ENCODE assay signal across 11 cellular contexts in the genomic region with DNA sequence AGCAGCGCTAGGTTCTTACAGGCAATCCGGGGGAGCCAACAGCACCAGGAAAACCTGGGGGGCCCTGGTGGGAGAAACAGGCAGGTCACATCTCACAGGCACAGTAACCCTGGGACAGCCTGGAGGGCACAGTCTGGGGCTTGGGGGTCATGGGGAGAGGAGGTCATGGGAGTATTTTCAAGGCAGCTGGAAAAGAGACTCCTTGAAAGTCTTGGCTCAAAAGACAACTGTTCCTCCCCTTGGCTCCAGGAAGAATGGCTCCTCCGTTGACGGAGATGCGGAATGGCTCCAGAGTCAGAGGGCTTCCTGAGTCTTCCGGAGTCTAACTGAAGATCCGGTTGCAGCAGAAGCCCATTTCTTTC. TPM values are rescaled to one million over a fixed set of nuclear protein-coding genes. Genes with fewer than 3 reads are reported as not detected.
DNase-seq lines count a peak whose midpoint lies in the region; ATAC-seq, FAIRE-seq and TF ChIP-seq lines count a peak whose summit lies in the region.
"Had no signal": no experiment of that assay in that cellular context is flagged by ENCODE, and none has a peak within 500 bp of the region (broad histone marks: within the 10 kb centered on the region; RNA-seq: fewer than 3 reads in every experiment).

No MANE protein-coding gene starts in this region.

- POLR2A ChIA-PET in endothelial cell of umbilical vein (lab: Charles Lee) = no interaction called here

- H3K36me3 ChIP-seq in endothelial cell of umbilical vein (ENCODE audit: control insufficient read depth in 2 of 2, extremely low read depth in 1 of 2, insufficient read depth in 2 of 2, low read length in 2 of 2) (no peaks in the 10 kb centered on the region), neural progenitor cell (no peaks in the 10 kb centered on the region)
- H3K36me3 ChIP-seq: pancreas had no signal

- intact Hi-C loops in endothelial cell of umbilical vein (cut with micrococcal nuclease) = loop anchor here (1.0 to 2.0 kb wide), 2 partner anchors 16 to 45 kb away; no protein-coding TSS in a partner anchor

- H2AFZ ChIP-seq in endothelial cell of umbilical vein (ENCODE audit: low read depth, low read length) = peak overlapping the region; percentile 86
- H2AFZ ChIP-seq in neural progenitor cell (replicated peaks) = peak overlapping the region; percentile 89

- H3K79me2 ChIP-seq in endothelial cell of umbilical vein (ENCODE audit: control insufficient read depth, insufficient read depth, low read length) = no peaks in the 10 kb centered on the region
- H3K79me2 ChIP-seq in neural progenitor cell (ENCODE audit: low read depth) = no peaks in the 10 kb centered on the region

- no TSS peak for BruUV-seq in endothelial cell of umbilical vein (replicated peaks; lab: Mats Ljungman, UMichigan)

- no peaks in the 10 kb centered on the region for H3F3A ChIP-seq in neural progenitor cell (ENCODE audit: low read depth)

- no peak for DNase-seq in stimulated activated naive CD8-positive, alpha-beta T cell treated with anti-CD3 and anti-CD28 coated beads, Interleukin-15, amount 100 ng/mL, for 72 hours
- no peak for DNase-seq in stimulated activated naive CD8-positive, alpha-beta T cell treated with anti-CD3 and anti-CD28 coated beads, Interleukin-15, Interleukin-2, amounts not matched to agents 100 U/mL and 50 U/mL, for 24 hours
- DNase-seq in endothelial cell of umbilical vein (ENCODE audit: low read depth, low spot score) (no peak), neural progenitor cell (ENCODE audit: low spot score) (no peak), NCI-H2171 treated with DMSO at 0.1 percent for 48 hours (lab: John Stamatoyannopoulos, UW) (no peak), NCI-H187 treated with DMSO at 0.1 percent for 48 hours (lab: John Stamatoyannopoulos, UW) (no peak)
- DNase-seq: NCI-H748 treated with DMSO at 0.1 percent for 48 hours had no signal

- H3K4me3 ChIP-seq in endothelial cell of umbilical vein (replicated peaks in 1 of 3; ENCODE audit: insufficient read depth in 1 of 3, low read depth in 1 of 3, low read length in 3 of 3) = peak overlapping the region in 2 of 3 experiments; percentile 21 to 31
- no peak overlapping the region for H3K4me3 ChIP-seq in neural progenitor cell

- H3K9me3 Mint-ChIP-seq in stimulated activated naive CD8-positive, alpha-beta T cell treated with anti-CD3 and anti-CD28 coated beads, Interleukin-15, amount 100 ng/mL, for 72 hours = no peaks in the 10 kb centered on the region
- H3K9me3 Mint-ChIP-seq in neural progenitor cell = no peaks in the 10 kb centered on the region
- H3K9me3 Mint-ChIP-seq: activated naive CD4-positive, alpha-beta T cell treated with anti-CD3 and anti-CD28 coated beads, Interleukin-2, amount 50 U/mL, for 24 hours had no signal

- H3K27me3 ChIP-seq in endothelial cell of umbilical vein (ENCODE audit: control insufficient read depth in 2 of 2, insufficient read depth in 2 of 2, low read length in 2 of 2) (no peaks in the 10 kb centered on the region), neural progenitor cell (no peaks in the 10 kb centered on the region)
- H3K27me3 ChIP-seq: pancreas had no signal

- H3K27ac Mint-ChIP-seq in stimulated activated naive CD8-positive, alpha-beta T cell treated with anti-CD3 and anti-CD28 coated beads, Interleukin-15, amount 100 ng/mL, for 72 hours = no peak overlapping the region
- H3K27ac Mint-ChIP-seq in neural progenitor cell = no peak overlapping the region
- H3K27ac Mint-ChIP-seq: activated naive CD4-positive, alpha-beta T cell treated with anti-CD3 and anti-CD28 coated beads, Interleukin-2, amount 50 U/mL, for 24 hours had no signal

- no peak for TF ChIP-seq CTCF in endothelial cell of umbilical vein (IDR thresholded peaks at IDR 0.05; ENCODE audit: extremely low read depth in 1 of 2, insufficient read depth in 1 of 2, low read depth in 1 of 2, low read length in 2 of 2)
- TF ChIP-seq CTCF in neural progenitor cell (IDR thresholded peaks at IDR 0.05) = no peak

- H3K9ac ChIP-seq in endothelial cell of umbilical vein (replicated peaks; ENCODE audit: extremely low read depth, insufficient read depth, low read length) = no peak overlapping the region
- H3K9ac ChIP-seq in neural progenitor cell = no peak overlapping the region

- H3K4me1 Mint-ChIP-seq in stimulated activated naive CD8-positive, alpha-beta T cell treated with anti-CD3 and anti-CD28 coated beads, Interleukin-15, amount 100 ng/mL, for 72 hours = peaks cover 19% of the 10 kb centered on the region
- peaks cover 29% of the 10 kb centered on the region for H3K4me1 Mint-ChIP-seq in neural progenitor cell

- H3K4me3 Mint-ChIP-seq in stimulated activated naive CD8-positive, alpha-beta T cell treated with anti-CD3 and anti-CD28 coated beads, Interleukin-15, amount 100 ng/mL, for 72 hours = peak overlapping the region; percentile 71 to 79
- no peak overlapping the region for H3K4me3 Mint-ChIP-seq in neural progenitor cell

- H3K27me3 Mint-ChIP-seq in stimulated activated naive CD8-positive, alpha-beta T cell treated with anti-CD3 and anti-CD28 coated beads, Interleukin-15, amount 100 ng/mL, for 72 hours = peaks cover 36% of the 10 kb centered on the region
- peaks cover 6% of the 10 kb centered on the region for H3K27me3 Mint-ChIP-seq in neural progenitor cell (ENCODE audit: insufficient read depth, low read depth)

- no peaks in the 10 kb centered on the region for H3K36me3 Mint-ChIP-seq in neural progenitor cell
- H3K36me3 Mint-ChIP-seq: activated naive CD4-positive, alpha-beta T cell treated with anti-CD3 and anti-CD28 coated beads, Interleukin-2, amount 50 U/mL, for 24 hours had no signal

- no peak for TF ChIP-seq POLR2A in endothelial cell of umbilical vein (IDR thresholded peaks at IDR 0.05; ENCODE audit: low read depth, low read length)

- no peak for FAIRE-seq in endothelial cell of umbilical vein (lab: Jason Lieb, UNC)
- FAIRE-seq: pancreas had no signal

- H3K4me2 ChIP-seq in endothelial cell of umbilical vein (ENCODE audit: insufficient read depth, low read length) (peak overlapping the region; percentile 70), neural progenitor cell (peak overlapping the region; percentile 45)

- H3K9me1 ChIP-seq in endothelial cell of umbilical vein (replicated peaks; ENCODE audit: control insufficient read depth, extremely low read depth, insufficient read depth, low read length) = no peaks in the 10 kb centered on the region

- dilution Hi-C loops in endothelial cell of umbilical vein (cut with MboI; ENCODE audit: extremely low pct_ligation_motif_present, low sequenced_read_pairs) = no loop called here

- peaks cover 13% of the 10 kb centered on the region for H3K4me1 ChIP-seq in endothelial cell of umbilical vein (ENCODE audit: control insufficient read depth, extremely low read depth, insufficient read depth, low read length)
- peaks cover 13% of the 10 kb centered on the region for H3K4me1 ChIP-seq in neural progenitor cell

- H3K9me3 ChIP-seq in endothelial cell of umbilical vein (replicated peaks; ENCODE audit: control insufficient read depth, insufficient read depth, low read length) = no peaks in the 10 kb centered on the region
- H3K9me3 ChIP-seq in neural progenitor cell (ENCODE audit: low read depth) = no peaks in the 10 kb centered on the region
- H3K9me3 ChIP-seq: pancreas had no signal

- no peak overlapping the region for H3K27ac ChIP-seq in endothelial cell of umbilical vein (ENCODE audit: insufficient read depth, low read depth, low read length)
- H3K27ac ChIP-seq in neural progenitor cell = no peak overlapping the region

- CTCF ChIA-PET in endothelial cell of umbilical vein (lab: Charles Lee) = interaction anchor here (0.8 to 10.6 kb wide), 12 partner anchors 10 to 118 kb away, joined by 3 to 180 read pairs (median 6); no protein-coding TSS in a partner anchor

- H4K20me1 ChIP-seq in endothelial cell of umbilical vein (replicated peaks; ENCODE audit: control insufficient read depth, extremely low read depth, insufficient read depth, low read length) (no peaks in the 10 kb centered on the region), neural progenitor cell (ENCODE audit: low read depth) (no peaks in the 10 kb centered on the region)

- peak; percentile 4 for ATAC-seq in stimulated activated naive CD8-positive, alpha-beta T cell treated with anti-CD3 and anti-CD28 coated beads, Interleukin-15, amount 100 ng/mL, for 72 hours
- ATAC-seq in stimulated activated naive CD8-positive, alpha-beta T cell treated with anti-CD3 and anti-CD28 coated beads, Interleukin-15, Interleukin-2, amounts not matched to agents 100 U/mL and 50 U/mL, for 24 hours = no peak
- ATAC-seq in GM21447 (IDR thresholded peaks at IDR 0.05; ENCODE audit: unreplicated experiment) = no peak
- no peak for ATAC-seq in HG03442 (IDR thresholded peaks at IDR 0.05; ENCODE audit: unreplicated experiment)

RNA-seq across cellular contexts. Expression of gene PEF1, which starts 25.9 kb away (rescaled TPM):
- total RNA-seq in endothelial cell of umbilical vein (66.5 and 73.3 TPM in 2 replicates), neural progenitor cell (ENCODE audit: low replicate concordance) (30.7 and 47.7 TPM in 2 replicates)
- 149 and 161 TPM in 2 replicates for polyA plus RNA-seq in endothelial cell of umbilical vein
- 110 and 120 TPM in 2 replicates for polyA plus RNA-seq in endothelial cell of umbilical vein (2011; cell fraction: cytosol; rRNA removed)
- polyA plus RNA-seq in endothelial cell of umbilical vein (2011; cell fraction: nucleus; rRNA removed) = 66.4 and 77.8 TPM in 2 replicates
- 59.1 and 59.8 TPM in 2 replicates for polyA plus RNA-seq in endothelial cell of umbilical vein (2012)
- 133 and 137 TPM in 2 replicates for polyA minus RNA-seq in endothelial cell of umbilical vein
- 41.0 TPM for polyA minus RNA-seq in endothelial cell of umbilical vein (2011; cell fraction: cytosol; rRNA and poly(A)+ RNA removed)
- 24.5 and 30.0 TPM in 2 replicates for polyA minus RNA-seq in endothelial cell of umbilical vein (2011; cell fraction: nucleus; rRNA and poly(A)+ RNA removed)

RNA-seq across cellular contexts. Expression of gene COL16A1, which starts 33.3 kb away (rescaled TPM):
- total RNA-seq in endothelial cell of umbilical vein = 1.2 and 2.7 TPM in 2 replicates
- polyA plus RNA-seq in endothelial cell of umbilical vein = 0.68 and 0.75 TPM in 2 replicates
- polyA plus RNA-seq in endothelial cell of umbilical vein (2011; cell fraction: cytosol; rRNA removed) = 0.80 and 0.86 TPM in 2 replicates
- 7.3 and 7.6 TPM in 2 replicates for polyA plus RNA-seq in endothelial cell of umbilical vein (2011; cell fraction: nucleus; rRNA removed)
- 1.1 and 1.2 TPM in 2 replicates for polyA plus RNA-seq in endothelial cell of umbilical vein (2012)
- polyA minus RNA-seq in endothelial cell of umbilical vein = 0.66 and 2.0 TPM in 2 replicates
- not detected for polyA minus RNA-seq in endothelial cell of umbilical vein (2011; cell fraction: cytosol; rRNA and poly(A)+ RNA removed)
- polyA minus RNA-seq in endothelial cell of umbilical vein (2011; cell fraction: nucleus; rRNA and poly(A)+ RNA removed) = 1.0 and 1.3 TPM in 2 replicates
- total RNA-seq in neural progenitor cell (ENCODE audit: low replicate concordance) = 0.22 and 7.0 TPM in 2 replicates

RNA-seq across cellular contexts. Expression of gene HCRTR1, which starts 53.1 kb away (rescaled TPM):
- total RNA-seq in endothelial cell of umbilical vein (0.93 and 1.4 TPM in 2 replicates), neural progenitor cell (ENCODE audit: low replicate concordance) (0.06 TPM in 1 of 2 replicates, not detected in the other)
- polyA plus RNA-seq in endothelial cell of umbilical vein = 1.3 and 1.5 TPM in 2 replicates
- 0.75 and 0.86 TPM in 2 replicates for polyA plus RNA-seq in endothelial cell of umbilical vein (2011; cell fraction: cytosol; rRNA removed)
- polyA plus RNA-seq in endothelial cell of umbilical vein (2011; cell fraction: nucleus; rRNA removed) = 3.1 and 3.2 TPM in 2 replicates
- polyA plus RNA-seq in endothelial cell of umbilical vein (2012) = 0.32 and 0.57 TPM in 2 replicates
- polyA minus RNA-seq in endothelial cell of umbilical vein = 1.5 and 1.7 TPM in 2 replicates
- not detected for polyA minus RNA-seq in endothelial cell of umbilical vein (2011; cell fraction: cytosol; rRNA and poly(A)+ RNA removed)
- polyA minus RNA-seq in endothelial cell of umbilical vein (2011; cell fraction: nucleus; rRNA and poly(A)+ RNA removed) = 1.0 and 1.1 TPM in 2 replicates
